22 cellular contexts compared by ENCODE assay signal in the genomic region with DNA sequence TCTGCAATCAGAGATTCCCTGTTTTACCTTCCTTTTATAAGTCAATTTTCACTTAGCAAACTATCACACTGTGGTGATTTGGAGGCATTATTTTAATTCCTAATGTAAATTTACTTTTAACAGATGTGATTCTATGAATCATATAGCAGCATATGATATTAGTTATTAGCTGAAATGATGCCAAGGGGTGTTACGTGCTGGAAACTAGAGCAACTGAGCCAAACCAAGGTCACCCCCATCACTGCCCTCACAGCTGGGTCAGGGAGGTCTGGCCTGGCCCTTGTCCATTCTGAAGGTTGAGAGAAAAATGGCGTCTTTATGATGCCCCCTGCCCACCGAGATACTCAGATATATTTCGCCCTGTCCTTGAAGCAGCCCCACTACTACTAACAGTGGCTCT.
A peak's percentile ranks its signal among the peaks of the same experiment; 100 is the strongest.
DNase-seq lines count a peak whose midpoint lies in the region; ATAC-seq and TF ChIP-seq lines count a peak whose summit lies in the region.
"Had no signal": no experiment of that assay in that cellular context is flagged by ENCODE, and none has a peak within 500 bp of the region (broad histone marks: within the 10 kb centered on the region; RNA-seq: fewer than 3 reads in every experiment).

No MANE protein-coding gene starts in this region.

- intact Hi-C loops in left cardiac atrium (cut with DNase I) (no loop called here), right cardiac atrium (cut with DNase I) (no loop called here), testis (cut with DNase I; ENCODE audit: low total_unique reads) (no loop called here), dorsolateral prefrontal cortex (cut with DNase I) (no loop called here)

- ATAC-seq in left cardiac atrium (no peak), right cardiac atrium (peak; percentile 24 to 28)
- ATAC-seq: A549, HepG2, K562 had no signal

- H3K27ac ChIP-seq in cardiac muscle cell (peak overlapping the region; percentile 8), right cardiac atrium (ENCODE audit: low read length) (no peak overlapping the region), testis (peak overlapping the region; percentile 48 to 65), dorsolateral prefrontal cortex (no peak overlapping the region)
- H3K27ac ChIP-seq: A549, PC-9 had no signal

- H3K4me3 ChIP-seq in cardiac muscle cell (no peak overlapping the region), adipocyte (ENCODE audit: low read length) (peak overlapping the region; percentile 55), right cardiac atrium (ENCODE audit: low read length) (no peak overlapping the region), testis (no peak overlapping the region), dorsolateral prefrontal cortex (peak overlapping the region in 2 of 59 donors; percentile 6 to 25)
- H3K4me3 ChIP-seq: A549, K562, PC-9 had no signal

- WGBS in right cardiac atrium: 81% methylated on average over 4 of the region's 4 CpGs
- WGBS in testis, 2 donors: 70 to 79% methylated on average over 4 of the region's 4 CpGs

- DNase-seq in cardiac muscle cell (ENCODE audit: low read depth in 1 of 2, low spot score in 1 of 2): peak in 1 of 2 donors; percentile 6
- no peak for DNase-seq in left cardiac atrium
- no peak for DNase-seq in adipocyte (ENCODE audit: low read depth)
- no peak for DNase-seq in right cardiac atrium
- DNase-seq in testis: no peak
- DNase-seq in NCI-H510A treated with DMSO at 0.1 percent for 48 hours (lab: John Stamatoyannopoulos, UW): no peak
- no peak for DNase-seq in dorsolateral prefrontal cortex
- DNase-seq: CD4-positive, alpha-beta memory T cell; DMS153; DND-41; H7; Kasumi-1; NCI-H1105 treated with DMSO at 0.1 percent for 48 hours; NCI-H146; NCI-H1930; NCI-H2107; NCI-H526; PC-9; SHP77 treated with DMSO at 0.1 percent for 48 hours had no signal

- H3K9ac ChIP-seq in adipocyte (ENCODE audit: low read length): no peak overlapping the region

- H3K36me3 ChIP-seq in cardiac muscle cell: no peaks in the 10 kb centered on the region
- no peaks in the 10 kb centered on the region for H3K36me3 ChIP-seq in adipocyte (ENCODE audit: control insufficient read depth, insufficient read depth, low read length, severe bottlenecking)
- no peaks in the 10 kb centered on the region for H3K36me3 ChIP-seq in testis (ENCODE audit: low read depth, missing control alignments)

- H3K4me1 ChIP-seq in cardiac muscle cell (ENCODE audit: low read depth) (peaks cover 19% of the 10 kb centered on the region), adipocyte (ENCODE audit: control insufficient read depth, insufficient read depth, low read length) (peaks cover 32% of the 10 kb centered on the region), right cardiac atrium (ENCODE audit: control insufficient read depth, insufficient read depth, low read length) (peaks cover 5% of the 10 kb centered on the region), testis (peaks cover 4% of the 10 kb centered on the region)
- H3K4me1 ChIP-seq: A549 had no signal

- H3K27me3 ChIP-seq in cardiac muscle cell (no peaks in the 10 kb centered on the region), adipocyte (replicated peaks; ENCODE audit: control insufficient read depth, insufficient read depth, low read length) (no peaks in the 10 kb centered on the region), right cardiac atrium (ENCODE audit: control insufficient read depth, insufficient read depth) (no peaks in the 10 kb centered on the region), testis (no peaks in the 10 kb centered on the region), dorsolateral prefrontal cortex (no peaks in the 10 kb centered on the region)

- TF ChIP-seq CTCF in cardiac muscle cell (IDR thresholded peaks at IDR 0.05; ENCODE audit: low read depth, low read length) (no peak), testis (IDR thresholded peaks at IDR 0.05) (no peak), dorsolateral prefrontal cortex (IDR thresholded peaks at IDR 0.05 in 54 of 56, conservative IDR thresholded peaks at IDR 0.05 in 2 of 56; ENCODE audit: low read depth in 1 of 56, partially characterized antibody in 56 of 56) (no peak)

- H3K9me3 ChIP-seq in cardiac muscle cell (ENCODE audit: low read depth) (no peaks in the 10 kb centered on the region), adipocyte (ENCODE audit: control insufficient read depth, low read length) (no peaks in the 10 kb centered on the region), right cardiac atrium (ENCODE audit: control insufficient read depth, low read length) (no peaks in the 10 kb centered on the region), testis (no peaks in the 10 kb centered on the region)
- H3K9me3 ChIP-seq: A549 had no signal

- TF ChIP-seq POLR2A in testis (IDR thresholded peaks at IDR 0.05): no peak

Comparison
In these comparisons a context has a peak if more than half of its experiments do, and no peak if none do; other contexts are left out.
1. H3K27ac ChIP-seq: peak in cardiac muscle cell (single experiment) and testis (2 of 2); none in right cardiac atrium (single experiment) and dorsolateral prefrontal cortex (0 of 59).
2. ATAC-seq: peak in right cardiac atrium (2 of 2); none in left cardiac atrium (0 of 2).